ENCODE assay signal across 8 cellular contexts in the genomic region with DNA sequence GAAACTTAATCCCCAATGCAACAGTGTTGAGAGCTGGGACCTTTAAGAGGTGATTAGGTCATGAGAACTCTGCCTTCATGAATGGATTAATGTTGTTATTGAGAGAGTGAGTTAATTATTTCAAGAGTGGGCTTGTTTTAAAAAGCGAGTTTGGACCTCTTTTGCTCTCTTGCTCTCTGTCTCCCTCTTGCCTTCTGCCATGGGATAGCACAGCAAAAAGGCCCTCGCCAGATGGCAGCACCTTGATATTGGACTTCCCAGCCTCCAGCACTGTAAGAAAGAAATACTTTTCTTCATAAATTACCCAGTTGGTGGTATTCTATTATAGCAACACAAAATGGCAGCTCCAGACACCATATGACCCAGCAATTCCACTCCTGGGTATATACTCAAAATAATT. TPM values are rescaled to one million over a fixed set of nuclear protein-coding genes. Genes with fewer than 3 reads are reported as not detected.
DNase-seq lines count a peak whose midpoint lies in the region; ATAC-seq and TF ChIP-seq lines count a peak whose summit lies in the region.

No MANE protein-coding gene starts in this region.

- CTCF ChIA-PET in CD8-positive, alpha-beta memory T cell (lab: Charles Lee) = interaction anchor here (2.1 kb wide), 1 partner anchor 30 kb away, joined by 5 read pairs; no protein-coding TSS in a partner anchor

- ATAC-seq in foreskin keratinocyte (peak; percentile 23), GM18505 (IDR thresholded peaks at IDR 0.05; ENCODE audit: unreplicated experiment) (no peak)

- H3K4me3 ChIP-seq in CD8-positive, alpha-beta memory T cell (ENCODE audit: low read length) = no peak overlapping the region
- no peak overlapping the region for H3K4me3 ChIP-seq in WI38 (ENCODE audit: low read depth, low read length)

- H3K4me1 ChIP-seq in CD8-positive, alpha-beta memory T cell (ENCODE audit: insufficient read depth, low read length) = no peaks in the 10 kb centered on the region
- H3K4me1 ChIP-seq in foreskin keratinocyte = no peaks in the 10 kb centered on the region

- H3K27ac ChIP-seq in CD8-positive, alpha-beta memory T cell (ENCODE audit: low read depth, low read length) = no peak overlapping the region
- H3K27ac ChIP-seq in foreskin keratinocyte = no peak overlapping the region

- no peaks in the 10 kb centered on the region for H3K9me3 Mint-ChIP-seq in CD8-positive, alpha-beta memory T cell
- H3K9me3 Mint-ChIP-seq in HFFc6 = no peaks in the 10 kb centered on the region

- TF ChIP-seq CTCF in HFFc6 (IDR thresholded peaks at IDR 0.05) (peak; percentile 60), WI38 (IDR thresholded peaks at IDR 0.05; ENCODE audit: low read depth, low read length) (peak; percentile 78), foreskin keratinocyte (conservative IDR thresholded peaks at IDR 0.05) (peak; percentile 68)

- H3K27me3 ChIP-seq in CD8-positive, alpha-beta memory T cell (ENCODE audit: insufficient read depth, low read length, poor library complexity, severe bottlenecking) = no peaks in the 10 kb centered on the region
- no peaks in the 10 kb centered on the region for H3K27me3 ChIP-seq in foreskin keratinocyte

- no peak for TF ChIP-seq POLR2A in GM18505 (IDR thresholded peaks at IDR 0.05; ENCODE audit: borderline replicate concordance, extremely low read depth, insufficient read depth, insufficient read length)

- H3K36me3 Mint-ChIP-seq in CD8-positive, alpha-beta memory T cell = no peaks in the 10 kb centered on the region
- H3K36me3 Mint-ChIP-seq in HFFc6 (ENCODE audit: low read depth) = no peaks in the 10 kb centered on the region

- no peak overlapping the region for H3K4me3 Mint-ChIP-seq in CD8-positive, alpha-beta memory T cell
- no peak overlapping the region for H3K4me3 Mint-ChIP-seq in HFFc6

- H3K4me1 Mint-ChIP-seq in CD8-positive, alpha-beta memory T cell = peaks cover 6 to 8% (median 8%) of the 10 kb centered on the region in 3 donors
- H3K4me1 Mint-ChIP-seq in HFFc6 (ENCODE audit: low read depth) = peaks cover 6% of the 10 kb centered on the region; the same call in 1 of the 2 replicates

- DNase-seq in CD8-positive, alpha-beta memory T cell = peak; percentile 4 to 51 (median 12)
- DNase-seq in HFFc6 = no peak
- DNase-seq in foreskin keratinocyte = peak in 1 of 2 donors; percentile 1
- no peak for DNase-seq in NCI-H446 treated with DMSO at 0.1 percent for 48 hours (lab: John Stamatoyannopoulos, UW)
- no peak for DNase-seq in NCI-H1436 (lab: John Stamatoyannopoulos, UW)
- DNase-seq in NCI-H2081 (lab: John Stamatoyannopoulos, UW) = no peak

- POLR2A ChIA-PET in CD8-positive, alpha-beta memory T cell (lab: Charles Lee) = no interaction called here

- no peaks in the 10 kb centered on the region for H3K36me3 ChIP-seq in CD8-positive, alpha-beta memory T cell (ENCODE audit: insufficient read depth, low read length)

- H3K27me3 Mint-ChIP-seq in CD8-positive, alpha-beta memory T cell = peaks cover 0 to 32% of the 10 kb centered on the region in 2 donors
- H3K27me3 Mint-ChIP-seq in HFFc6 (ENCODE audit: insufficient read depth) = peaks cover 9% of the 10 kb centered on the region

- no peak overlapping the region for H3K27ac Mint-ChIP-seq in CD8-positive, alpha-beta memory T cell
- H3K27ac Mint-ChIP-seq in HFFc6 = no peak overlapping the region

- H3K9me3 ChIP-seq in CD8-positive, alpha-beta memory T cell (ENCODE audit: low read length) = no peaks in the 10 kb centered on the region

RNA-seq across cellular contexts. Expression of a gene that starts 7.0 kb away (rescaled TPM):
- total RNA-seq in CD8-positive, alpha-beta memory T cell = 10 to 100 TPM; 68.0 to 69.4 TPM
- 175 TPM for polyA plus RNA-seq in CD8-positive, alpha-beta memory T cell
- 100 to 1,000 TPM; 112 to 143 (median 123) TPM for total RNA-seq in HFFc6 (2021; fragmentation: NEBNext Ultra II Directional; extraction: Animal tissue kit (Norgen Biotek cat#: 25700))
- total RNA-seq in foreskin keratinocyte = 64.2 and 72.0 TPM in 2 replicates
- polyA plus RNA-seq in foreskin keratinocyte = 61.3 and 68.6 TPM in 2 replicates

RNA-seq across cellular contexts. Expression of a gene that starts 49.5 kb away (rescaled TPM):
- not detected for total RNA-seq in CD8-positive, alpha-beta memory T cell
- polyA plus RNA-seq in CD8-positive, alpha-beta memory T cell = not detected
- not detected for total RNA-seq in HFFc6 (2021; fragmentation: NEBNext Ultra II Directional; extraction: Animal tissue kit (Norgen Biotek cat#: 25700))
- not detected in 2 replicates for total RNA-seq in foreskin keratinocyte
- polyA plus RNA-seq in foreskin keratinocyte = not detected in 2 replicates

Comparison
In these comparisons a context has a peak if more than half of its experiments do, and no peak if none do; other contexts are left out.
1. DNase-seq: peak in CD8-positive, alpha-beta memory T cell (5 of 5); none in HFFc6 (single experiment), NCI-H446 treated with DMSO at 0.1 percent for 48 hours (single experiment), NCI-H1436 (single experiment) and NCI-H2081 (0 of 2).
2. Peak in every context shown above with its lines, with median percentiles within 50 percentile points of each other: CTCF ChIP-seq.